ENCODE assay signal across 17 cellular contexts in genomic region chr7:70659263-70659662, GRCh38.
A peak's percentile ranks its signal among the peaks of the same experiment; 100 is the strongest.
DNase-seq lines count a peak whose midpoint lies in the region; ATAC-seq and TF ChIP-seq lines count a peak whose summit lies in the region.
"Had no signal": no experiment of that assay in that cellular context is flagged by ENCODE, and none has a peak within 500 bp of the region (broad histone marks: within the 10 kb centered on the region; RNA-seq: fewer than 3 reads in every experiment).

No MANE protein-coding gene starts in this region.

- H3K27me3 ChIP-seq in spleen (replicated peaks in 1 of 7) = no peaks in the 10 kb centered on the region
- H3K27me3 ChIP-seq in foreskin keratinocyte = no peaks in the 10 kb centered on the region
- H3K27me3 ChIP-seq: BLaER1 treated with 17β-estradiol and CSF1 and Interleukin-3, amounts not matched to agents 10 nM and 100 nM had no signal

- no peak overlapping the region for H3K27ac Mint-ChIP-seq in activated CD4-positive, alpha-beta T cell treated with anti-CD3 and anti-CD28 coated beads for 36 hours
- H3K27ac Mint-ChIP-seq in endothelial cell (ENCODE audit: unreplicated experiment) = no peak overlapping the region

- intact Hi-C loops in activated CD4-positive, alpha-beta T cell treated with anti-CD3 and anti-CD28 coated beads for 36 hours (cut with DNase I, micrococcal nuclease) = no loop called here
- intact Hi-C loops in spleen (cut with DNase I; ENCODE audit: low total_unique reads) = no loop called here

- H3K4me3 Mint-ChIP-seq in activated CD4-positive, alpha-beta T cell treated with anti-CD3 and anti-CD28 coated beads for 36 hours = no peak overlapping the region
- H3K4me3 Mint-ChIP-seq in endothelial cell (ENCODE audit: unreplicated experiment) = peak overlapping the region; percentile 73

- CTCF ChIA-PET in activated CD4-positive, alpha-beta T cell treated with anti-CD3 and anti-CD28 coated beads for 36 hours (lab: Charles Lee) = no interaction called here

- H3K4me1 Mint-ChIP-seq in activated CD4-positive, alpha-beta T cell treated with anti-CD3 and anti-CD28 coated beads for 36 hours = peaks cover 18% of the 10 kb centered on the region
- H3K4me1 Mint-ChIP-seq in endothelial cell (ENCODE audit: unreplicated experiment) = peaks cover 5% of the 10 kb centered on the region

- DNase-seq in activated CD4-positive, alpha-beta T cell treated with anti-CD3 and anti-CD28 coated beads for 36 hours = peak; percentile 34
- no peak for DNase-seq in activated CD4-positive, alpha-beta T cell treated with anti-CD3 and anti-CD28 coated beads, Interleukin-2, amount 50 U/mL, for 48 hours
- DNase-seq in HT1080 (ENCODE audit: low read depth) (peak; percentile 24), endothelial cell (ENCODE audit: low spot score) (no peak), spleen (peak; percentile 58), NCI-H1048 (lab: John Stamatoyannopoulos, UW) (no peak), foreskin keratinocyte (no peak)
- DNase-seq: 8988T, Caco-2, GM23248, NCI-H1436 treated with DMSO at 0.1 percent for 48 hours, NCI-H2081, NCI-H345, NCI-H526 treated with DMSO at 0.1 percent for 48 hours had no signal

- H3K4me3 ChIP-seq in spleen = no peak overlapping the region
- H3K4me3 ChIP-seq: BLaER1 treated with 17β-estradiol and CSF1 and Interleukin-3, amounts not matched to agents 10 nM and 100 nM; GM23248 had no signal

- no peaks in the 10 kb centered on the region for H3K27me3 Mint-ChIP-seq in activated CD4-positive, alpha-beta T cell treated with anti-CD3 and anti-CD28 coated beads for 36 hours
- peaks cover 4% of the 10 kb centered on the region for H3K27me3 Mint-ChIP-seq in endothelial cell (ENCODE audit: unreplicated experiment)

- TF ChIP-seq CTCF in endothelial cell (IDR thresholded peaks at IDR 0.05; ENCODE audit: unreplicated experiment) = no peak
- TF ChIP-seq CTCF in spleen (IDR thresholded peaks at IDR 0.05 in 8 of 11, conservative IDR thresholded peaks at IDR 0.05 in 3 of 11) = no peak
- no peak for TF ChIP-seq CTCF in foreskin keratinocyte (conservative IDR thresholded peaks at IDR 0.05)

- no peaks in the 10 kb centered on the region for H3K9me3 ChIP-seq in spleen
- H3K9me3 ChIP-seq: Caco-2 had no signal

- no peaks in the 10 kb centered on the region for H3K9me3 Mint-ChIP-seq in activated CD4-positive, alpha-beta T cell treated with anti-CD3 and anti-CD28 coated beads for 36 hours (ENCODE audit: low read depth)
- no peaks in the 10 kb centered on the region for H3K9me3 Mint-ChIP-seq in endothelial cell (ENCODE audit: unreplicated experiment)

- H3K36me3 ChIP-seq in spleen = no peaks in the 10 kb centered on the region

- peaks cover 0 to 3% (median 0%) of the 10 kb centered on the region in 6 donors for H3K4me1 ChIP-seq in spleen
- no peaks in the 10 kb centered on the region for H3K4me1 ChIP-seq in foreskin keratinocyte
- H3K4me1 ChIP-seq: Caco-2 had no signal

- H3K27ac ChIP-seq in spleen (no peak overlapping the region), foreskin keratinocyte (no peak overlapping the region)
- H3K27ac ChIP-seq: GM23248 had no signal

- 70 to 88% (median 87%) methylated on average over 7 to 8 of the region's 8 CpGs for WGBS in spleen, 5 donors

- TF ChIP-seq POLR2A in spleen (IDR thresholded peaks at IDR 0.05) = no peak

- no peaks in the 10 kb centered on the region for H3K36me3 Mint-ChIP-seq in activated CD4-positive, alpha-beta T cell treated with anti-CD3 and anti-CD28 coated beads for 36 hours (ENCODE audit: low read depth)
- peaks cover 4% of the 10 kb centered on the region for H3K36me3 Mint-ChIP-seq in endothelial cell (ENCODE audit: low read depth, unreplicated experiment)

- POLR2A ChIA-PET in activated CD4-positive, alpha-beta T cell treated with anti-CD3 and anti-CD28 coated beads for 36 hours (lab: Charles Lee) = no interaction called here

- ATAC-seq in activated CD4-positive, alpha-beta T cell treated with anti-CD3 and anti-CD28 coated beads for 36 hours = peak; percentile 87
- ATAC-seq in foreskin keratinocyte = no peak
- no peak for ATAC-seq in GM21825 (IDR thresholded peaks at IDR 0.05; ENCODE audit: unreplicated experiment)
- ATAC-seq: HCT116 had no signal

Comparison
In these comparisons a context has a peak if more than half of its experiments do, and no peak if none do; other contexts are left out.
1. DNase-seq: peak in activated CD4-positive, alpha-beta T cell treated with anti-CD3 and anti-CD28 coated beads for 36 hours (single experiment), HT1080 (single experiment) and spleen (single experiment); none in activated CD4-positive, alpha-beta T cell treated with anti-CD3 and anti-CD28 coated beads, Interleukin-2, amount 50 U/mL, for 48 hours (0 of 2), endothelial cell (single experiment), NCI-H1048 (single experiment) and foreskin keratinocyte (0 of 2).